19 cellular contexts compared by ENCODE assay signal in the genomic region with DNA sequence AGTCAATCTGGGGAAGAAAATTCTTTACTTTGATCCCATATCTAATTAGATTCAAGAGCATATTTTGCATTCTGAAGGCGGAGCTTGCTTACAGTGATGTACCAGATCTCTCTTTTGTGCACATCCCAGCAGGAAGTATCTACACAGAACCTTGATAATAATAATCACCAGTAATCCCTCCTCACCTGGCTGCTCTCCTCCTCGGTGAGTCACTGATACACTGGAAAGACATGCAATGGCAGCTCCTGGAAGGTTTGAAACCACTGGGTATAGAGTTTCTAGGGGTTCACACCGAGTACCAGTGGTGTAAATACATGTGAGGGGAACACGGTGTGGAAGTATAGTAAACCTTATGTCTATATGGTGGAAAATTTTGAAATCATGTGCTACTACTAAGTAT.
DNase-seq lines count a peak whose midpoint lies in the region; ATAC-seq, FAIRE-seq and TF ChIP-seq lines count a peak whose summit lies in the region.
"Had no signal": no experiment of that assay in that cellular context is flagged by ENCODE, and none has a peak within 500 bp of the region (broad histone marks: within the 10 kb centered on the region; RNA-seq: fewer than 3 reads in every experiment).

No MANE protein-coding gene starts in this region.

- POLR2A ChIA-PET in activated naive CD8-positive, alpha-beta T cell treated with anti-CD3 and anti-CD28 coated beads, Interleukin-2, amount 10 ng/mL, durations not matched to agents 7 days and 5 days (lab: Charles Lee) = no interaction called here

- no peak overlapping the region for H3K4me3 ChIP-seq in KMS-11 (IDR thresholded peaks at IDR 0.05; ENCODE audit: insufficient read depth, low read depth, low read length)
- H3K4me3 ChIP-seq in bronchial epithelial cell (ENCODE audit: low read depth, low read length) = no peak overlapping the region
- no peak overlapping the region for H3K4me3 ChIP-seq in MG63
- no peak overlapping the region for H3K4me3 ChIP-seq in neural progenitor cell
- H3K4me3 ChIP-seq: BLaER1 treated with 17β-estradiol and CSF1 and Interleukin-3, amounts not matched to agents 10 nM and 100 nM; K562 had no signal

- no peak overlapping the region for H3K27ac ChIP-seq in KMS-11
- no peak overlapping the region for H3K27ac ChIP-seq in neural progenitor cell
- H3K27ac ChIP-seq: BLaER1 treated with 17β-estradiol and CSF1 and Interleukin-3, amounts not matched to agents 10 nM and 100 nM had no signal

- no peaks in the 10 kb centered on the region for H3K27me3 Mint-ChIP-seq in activated naive CD8-positive, alpha-beta T cell treated with anti-CD3 and anti-CD28 coated beads, Interleukin-2, amount 10 ng/mL, durations not matched to agents 7 days and 5 days
- H3K27me3 Mint-ChIP-seq in activated naive CD8-positive, alpha-beta T cell treated with anti-CD3 and anti-CD28 coated beads, Interleukin-2, amount 50 U/mL, for 24 hours = no peaks in the 10 kb centered on the region
- no peaks in the 10 kb centered on the region for H3K27me3 Mint-ChIP-seq in nephron (ENCODE audit: low read depth)
- H3K27me3 Mint-ChIP-seq in neural progenitor cell (ENCODE audit: insufficient read depth, low read depth) = no peaks in the 10 kb centered on the region

- no peaks in the 10 kb centered on the region for H4K20me1 ChIP-seq in KMS-11 (ENCODE audit: insufficient read depth)
- no peaks in the 10 kb centered on the region for H4K20me1 ChIP-seq in neural progenitor cell (ENCODE audit: low read depth)
- H4K20me1 ChIP-seq: BLaER1 treated with 17β-estradiol and CSF1 and Interleukin-3, amounts not matched to agents 10 nM and 100 nM had no signal

- H3K27ac Mint-ChIP-seq in activated naive CD8-positive, alpha-beta T cell treated with anti-CD3 and anti-CD28 coated beads, Interleukin-2, amount 10 ng/mL, durations not matched to agents 7 days and 5 days = peak overlapping the region; percentile 66
- no peak overlapping the region for H3K27ac Mint-ChIP-seq in activated naive CD8-positive, alpha-beta T cell treated with anti-CD3 and anti-CD28 coated beads, Interleukin-2, amount 50 U/mL, for 24 hours
- H3K27ac Mint-ChIP-seq in nephron (peak overlapping the region; percentile 27 to 33 (median 30)), neural progenitor cell (no peak overlapping the region)

- peaks cover 16% of the 10 kb centered on the region for H3K4me1 Mint-ChIP-seq in activated naive CD8-positive, alpha-beta T cell treated with anti-CD3 and anti-CD28 coated beads, Interleukin-2, amount 10 ng/mL, durations not matched to agents 7 days and 5 days
- H3K4me1 Mint-ChIP-seq in activated naive CD8-positive, alpha-beta T cell treated with anti-CD3 and anti-CD28 coated beads, Interleukin-2, amount 50 U/mL, for 24 hours = peaks cover 13% of the 10 kb centered on the region
- H3K4me1 Mint-ChIP-seq in nephron (peaks cover 48% of the 10 kb centered on the region), neural progenitor cell (no peaks in the 10 kb centered on the region)

- no peak overlapping the region; the same call in 1 of the 2 replicates for H2AFZ ChIP-seq in KMS-11 (ENCODE audit: low read depth)
- H2AFZ ChIP-seq in neural progenitor cell (replicated peaks) = no peak overlapping the region

- H3K9ac ChIP-seq in KMS-11 = no peak overlapping the region
- no peak overlapping the region for H3K9ac ChIP-seq in neural progenitor cell
- H3K9ac ChIP-seq: BLaER1 treated with 17β-estradiol and CSF1 and Interleukin-3, amounts not matched to agents 10 nM and 100 nM; SK-N-SH had no signal

- H3K36me3 ChIP-seq in KMS-11 (ENCODE audit: insufficient read depth) (no peaks in the 10 kb centered on the region), bronchial epithelial cell (ENCODE audit: control insufficient read depth, insufficient read depth, low read length) (no peaks in the 10 kb centered on the region), MG63 (no peaks in the 10 kb centered on the region), neural progenitor cell (no peaks in the 10 kb centered on the region)
- H3K36me3 ChIP-seq: BLaER1 treated with 17β-estradiol and CSF1 and Interleukin-3, amounts not matched to agents 10 nM and 100 nM had no signal

- no peak for DNase-seq in activated naive CD8-positive, alpha-beta T cell treated with anti-CD3 and anti-CD28 coated beads, Interleukin-2, amount 10 ng/mL, durations not matched to agents 7 days and 5 days
- DNase-seq in activated naive CD8-positive, alpha-beta T cell treated with anti-CD3 and anti-CD28 coated beads, Interleukin-2, amount 50 U/mL, for 24 hours = no peak
- DNase-seq in bronchial epithelial cell (ENCODE audit: low read depth) (peak; percentile 54), MG63 (no peak), neural progenitor cell (ENCODE audit: low spot score) (no peak)
- DNase-seq: NCI-H1048; NCI-H146; NCI-H2081; NCI-H2171 treated with DMSO at 0.1 percent for 48 hours; NCI-H446 treated with DMSO at 0.1 percent for 48 hours; NK-92 treated with Interleukin-12 subunit alpha and Interleukin-12 subunit beta, amount 100 ng/mL, for 24 hours; SHP77 treated with DMSO at 0.1 percent for 48 hours; SK-N-SH had no signal

- H3K4me1 ChIP-seq in KMS-11 (ENCODE audit: low read depth, poor library complexity, severe bottlenecking) (peaks cover 25% of the 10 kb centered on the region), neural progenitor cell (peaks cover 11% of the 10 kb centered on the region)

- peak overlapping the region; percentile 30; the same call in 1 of the 2 replicates for H3K4me2 ChIP-seq in KMS-11
- no peak overlapping the region for H3K4me2 ChIP-seq in neural progenitor cell
- H3K4me2 ChIP-seq: SK-N-SH had no signal

- H3K27me3 ChIP-seq in KMS-11 (ENCODE audit: insufficient read depth, low read depth) = no peaks in the 10 kb centered on the region
- no peaks in the 10 kb centered on the region for H3K27me3 ChIP-seq in bronchial epithelial cell (ENCODE audit: control insufficient read depth, insufficient read depth, low read length)
- no peaks in the 10 kb centered on the region for H3K27me3 ChIP-seq in MG63
- H3K27me3 ChIP-seq in neural progenitor cell = no peaks in the 10 kb centered on the region
- H3K27me3 ChIP-seq: BLaER1 treated with 17β-estradiol and CSF1 and Interleukin-3, amounts not matched to agents 10 nM and 100 nM had no signal

- TF ChIP-seq CTCF in KMS-11 (conservative IDR thresholded peaks at IDR 0.05; ENCODE audit: low read depth, low read length) (no peak), bronchial epithelial cell (IDR thresholded peaks at IDR 0.05; ENCODE audit: insufficient read depth, low read length, severe bottlenecking) (no peak), nephron (IDR thresholded peaks at IDR 0.05; ENCODE audit: unreplicated experiment in 3 of 3) (no peak), neural progenitor cell (IDR thresholded peaks at IDR 0.05) (no peak)

- H3K9me3 ChIP-seq in MG63 = no peaks in the 10 kb centered on the region
- H3K9me3 ChIP-seq in neural progenitor cell (ENCODE audit: low read depth) = no peaks in the 10 kb centered on the region
- H3K9me3 ChIP-seq: SK-N-SH had no signal

- no peak for ATAC-seq in activated naive CD8-positive, alpha-beta T cell treated with anti-CD3 and anti-CD28 coated beads, Interleukin-2, amount 10 ng/mL, durations not matched to agents 7 days and 5 days (ENCODE audit: low read depth)
- ATAC-seq in activated naive CD8-positive, alpha-beta T cell treated with anti-CD3 and anti-CD28 coated beads, Interleukin-2, amount 50 U/mL, for 24 hours = no peak
- ATAC-seq in GM21619 (IDR thresholded peaks at IDR 0.05; ENCODE audit: unreplicated experiment) = no peak
- ATAC-seq: K562 had no signal

- H3K4me3 Mint-ChIP-seq in activated naive CD8-positive, alpha-beta T cell treated with anti-CD3 and anti-CD28 coated beads, Interleukin-2, amount 10 ng/mL, durations not matched to agents 7 days and 5 days = peak overlapping the region; percentile 21
- no peak overlapping the region for H3K4me3 Mint-ChIP-seq in activated naive CD8-positive, alpha-beta T cell treated with anti-CD3 and anti-CD28 coated beads, Interleukin-2, amount 50 U/mL, for 24 hours
- H3K4me3 Mint-ChIP-seq in nephron (no peak overlapping the region), neural progenitor cell (no peak overlapping the region)

- peaks cover 5% of the 10 kb centered on the region for H3F3A ChIP-seq in neural progenitor cell (ENCODE audit: low read depth)

- no peaks in the 10 kb centered on the region for H3K36me3 Mint-ChIP-seq in activated naive CD8-positive, alpha-beta T cell treated with anti-CD3 and anti-CD28 coated beads, Interleukin-2, amount 10 ng/mL, durations not matched to agents 7 days and 5 days
- no peaks in the 10 kb centered on the region for H3K36me3 Mint-ChIP-seq in activated naive CD8-positive, alpha-beta T cell treated with anti-CD3 and anti-CD28 coated beads, Interleukin-2, amount 50 U/mL, for 24 hours (ENCODE audit: low read depth)
- H3K36me3 Mint-ChIP-seq in nephron (ENCODE audit: low read depth) (no peaks in the 10 kb centered on the region), neural progenitor cell (no peaks in the 10 kb centered on the region)

- FAIRE-seq in bronchial epithelial cell (lab: Jason Lieb, UNC) = no peak
- FAIRE-seq: D721Med, K562 had no signal

- no peaks in the 10 kb centered on the region for H3K9me3 Mint-ChIP-seq in activated naive CD8-positive, alpha-beta T cell treated with anti-CD3 and anti-CD28 coated beads, Interleukin-2, amount 10 ng/mL, durations not matched to agents 7 days and 5 days
- no peaks in the 10 kb centered on the region for H3K9me3 Mint-ChIP-seq in activated naive CD8-positive, alpha-beta T cell treated with anti-CD3 and anti-CD28 coated beads, Interleukin-2, amount 50 U/mL, for 24 hours
- H3K9me3 Mint-ChIP-seq in nephron (no peaks in the 10 kb centered on the region), neural progenitor cell (no peaks in the 10 kb centered on the region)

- H3K79me2 ChIP-seq in KMS-11 (ENCODE audit: insufficient read depth, low read depth) (no peaks in the 10 kb centered on the region), neural progenitor cell (ENCODE audit: low read depth) (no peaks in the 10 kb centered on the region)

Comparison
In these comparisons a context has a peak if more than half of its experiments do, and no peak if none do; other contexts are left out.
1. H3K27ac Mint-ChIP-seq: peak in activated naive CD8-positive, alpha-beta T cell treated with anti-CD3 and anti-CD28 coated beads, Interleukin-2, amount 10 ng/mL, durations not matched to agents 7 days and 5 days (single experiment) and nephron (3 of 3); none in activated naive CD8-positive, alpha-beta T cell treated with anti-CD3 and anti-CD28 coated beads, Interleukin-2, amount 50 U/mL, for 24 hours (single experiment) and neural progenitor cell (single experiment).